In the genomic region with DNA sequence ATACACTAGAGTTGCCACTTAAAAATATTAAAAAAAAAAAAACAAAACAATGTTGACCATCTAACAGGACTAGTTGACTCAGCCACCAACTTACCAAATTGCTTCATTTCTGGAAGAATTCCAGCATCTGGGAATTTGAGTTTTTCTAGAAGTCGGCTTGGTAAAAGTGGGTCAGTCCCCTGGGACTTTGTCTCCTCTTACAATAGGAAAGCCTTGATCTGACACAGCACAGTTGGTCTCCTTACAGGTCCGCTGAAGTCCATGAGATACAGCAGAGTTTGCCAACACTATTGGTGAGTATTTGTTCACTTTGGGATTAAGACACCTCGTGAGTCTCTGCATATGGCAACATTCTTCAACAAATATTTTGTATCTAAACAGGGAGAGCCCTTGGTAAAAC, we compare ENCODE assay signal across 15 cellular contexts. TPM values are rescaled to one million over a fixed set of nuclear protein-coding genes. Genes with fewer than 3 reads are reported as not detected.
DNase-seq lines count a peak whose midpoint lies in the region; ATAC-seq and TF ChIP-seq lines count a peak whose summit lies in the region.
"Had no signal": no experiment of that assay in that cellular context is flagged by ENCODE, and none has a peak within 500 bp of the region (broad histone marks: within the 10 kb centered on the region; RNA-seq: fewer than 3 reads in every experiment).

No MANE protein-coding gene starts in this region.

- H3K27ac Mint-ChIP-seq in endodermal cell = no peak overlapping the region
- H3K27ac Mint-ChIP-seq: activated naive CD8-positive, alpha-beta T cell treated with anti-CD3 and anti-CD28 coated beads for 36 hours; CD4-positive, alpha-beta memory T cell had no signal

- no peaks in the 10 kb centered on the region for H3K27me3 ChIP-seq in endodermal cell (ENCODE audit: control insufficient read depth, insufficient read depth, low read length, poor library complexity, severe bottlenecking)

- H3K9me3 Mint-ChIP-seq in endodermal cell = no peaks in the 10 kb centered on the region
- H3K9me3 Mint-ChIP-seq: activated naive CD8-positive, alpha-beta T cell treated with anti-CD3 and anti-CD28 coated beads for 36 hours; CD4-positive, alpha-beta memory T cell; neural crest cell had no signal

- H3K4me3 Mint-ChIP-seq in endodermal cell = no peak overlapping the region
- H3K4me3 Mint-ChIP-seq: activated naive CD8-positive, alpha-beta T cell treated with anti-CD3 and anti-CD28 coated beads for 36 hours; CD4-positive, alpha-beta memory T cell; neural crest cell had no signal

- no peaks in the 10 kb centered on the region for H3K36me3 ChIP-seq in endodermal cell (ENCODE audit: control insufficient read depth, insufficient read depth, low read length)
- H3K36me3 ChIP-seq: WERI-Rb-1 had no signal

- no peak overlapping the region for H3K27ac ChIP-seq in endodermal cell (ENCODE audit: low read depth, low read length)
- H3K27ac ChIP-seq: SK-N-MC, WERI-Rb-1 had no signal

- H3K36me3 Mint-ChIP-seq in endodermal cell (ENCODE audit: low read depth) = no peaks in the 10 kb centered on the region
- H3K36me3 Mint-ChIP-seq: activated naive CD8-positive, alpha-beta T cell treated with anti-CD3 and anti-CD28 coated beads for 36 hours; CD4-positive, alpha-beta memory T cell had no signal

- H3K27me3 Mint-ChIP-seq in endodermal cell (ENCODE audit: insufficient read depth) = no peaks in the 10 kb centered on the region

- DNase-seq in fibroblast of the aortic adventitia (ENCODE audit: low read depth) (peak; percentile 9), EL (no peak), endodermal cell (no peak)
- DNase-seq in activated CD8-positive, alpha-beta memory T cell treated with anti-CD3 and anti-CD28 coated beads for 24 hours = no peak
- DNase-seq: activated naive CD8-positive, alpha-beta T cell treated with anti-CD3 and anti-CD28 coated beads for 36 hours; CD4-positive, alpha-beta memory T cell; hippocampal formation; WERI-Rb-1 had no signal

- no peak for TF ChIP-seq CTCF in fibroblast of the aortic adventitia (IDR thresholded peaks at IDR 0.05; ENCODE audit: insufficient read depth, low read length)
- TF ChIP-seq CTCF in endodermal cell (conservative IDR thresholded peaks at IDR 0.05) = no peak

- no peaks in the 10 kb centered on the region for H3K9me3 ChIP-seq in endodermal cell (ENCODE audit: control insufficient read depth, low read length)

- peak; percentile 8 for ATAC-seq in GM18867 (IDR thresholded peaks at IDR 0.05; ENCODE audit: unreplicated experiment)
- peak; percentile 2 for ATAC-seq in GM21529 (IDR thresholded peaks at IDR 0.05; ENCODE audit: unreplicated experiment)
- ATAC-seq in HG03354 (IDR thresholded peaks at IDR 0.05; ENCODE audit: poor library complexity, severe bottlenecking, unreplicated experiment) = peak; percentile 36
- no peak for ATAC-seq in GM21717 (IDR thresholded peaks at IDR 0.05; ENCODE audit: unreplicated experiment)
- ATAC-seq: HCT116 had no signal

- H3K4me1 ChIP-seq in endodermal cell (ENCODE audit: control insufficient read depth, insufficient read depth, low read length) = peaks cover 4% of the 10 kb centered on the region

- WGBS in endodermal cell (ENCODE audit: insufficient coverage in 1 of 2, insufficient read length in 1 of 2), 2 experiments = 90 to 91% methylated on average over 2 to 3 of the region's 3 CpGs

- H3K4me1 Mint-ChIP-seq in endodermal cell = peaks cover 15% of the 10 kb centered on the region
- H3K4me1 Mint-ChIP-seq: CD4-positive, alpha-beta memory T cell; neural crest cell had no signal

- no peak overlapping the region for H3K9ac ChIP-seq in endodermal cell (ENCODE audit: extremely low read depth, low read length, poor library complexity, severe bottlenecking)

- no peak overlapping the region for H3K4me3 ChIP-seq in fibroblast of the aortic adventitia (ENCODE audit: low read depth, low read length)
- H3K4me3 ChIP-seq in endodermal cell (ENCODE audit: low read length) = no peak overlapping the region
- H3K4me3 ChIP-seq: SK-N-MC had no signal

RNA-seq across cellular contexts. Expression of gene DDIT4L, which starts 18.2 kb away (rescaled TPM):
- total RNA-seq in fibroblast of the aortic adventitia (ENCODE audit: low replicate concordance) (10.8 and 17.7 TPM in 2 replicates), endodermal cell (10 to 100 TPM; 10.8 to 19.7 TPM)
- polyA plus RNA-seq in endodermal cell (2013, experiment 1 of 2) = 5.1 TPM
- polyA plus RNA-seq in endodermal cell (2013, experiment 2 of 2) = 5.3 TPM
- total RNA-seq: CD4-positive, alpha-beta memory T cell had no signal
